ENCODE assay signal across 17 cellular contexts in genomic region chr6:118588626-118589025, GRCh38. TPM values are rescaled to one million over a fixed set of nuclear protein-coding genes. Genes with fewer than 3 reads are reported as not detected.
"Had no signal": no experiment of that assay in that cellular context is flagged by ENCODE, and none has a peak within 500 bp of the region (broad histone marks: within the 10 kb centered on the region; RNA-seq: fewer than 3 reads in every experiment).

No MANE protein-coding gene starts in this region.

- H3K27ac Mint-ChIP-seq: activated CD8-positive, alpha-beta T cell treated with anti-CD3 and anti-CD28 coated beads, Interleukin-2, amount 10 ng/mL, durations not matched to agents 7 days and 5 days; neural progenitor cell; stimulated activated memory B cell treated with anti-CD40 and anti-IgM and Interleukin-4, amounts not matched to agents 10 μg/mL and 1 μg/mL and 100 μg/mL, for 72 hours had no signal

- H3K4me3 Mint-ChIP-seq: activated CD8-positive, alpha-beta T cell treated with anti-CD3 and anti-CD28 coated beads, Interleukin-2, amount 10 ng/mL, durations not matched to agents 7 days and 5 days; neural progenitor cell; stimulated activated memory B cell treated with anti-CD40 and anti-IgM and Interleukin-4, amounts not matched to agents 10 μg/mL and 1 μg/mL and 100 μg/mL, for 72 hours had no signal

- H3K27ac ChIP-seq: brain microvascular endothelial cell, hepatocyte, neural progenitor cell, parathyroid adenoma, skin epidermis, tibial artery, vagina had no signal

- ATAC-seq: activated CD8-positive, alpha-beta T cell treated with anti-CD3 and anti-CD28 coated beads, Interleukin-2, amount 10 ng/mL, durations not matched to agents 7 days and 5 days; esophagus mucosa; stimulated activated memory B cell treated with anti-CD40 and anti-IgM and Interleukin-4, amounts not matched to agents 10 μg/mL and 1 μg/mL and 100 μg/mL, for 72 hours had no signal

- H3K36me3 ChIP-seq: brain microvascular endothelial cell, neural progenitor cell, tibial artery, vagina had no signal

- H3K4me3 ChIP-seq: hepatocyte, neural progenitor cell, skin epidermis, tibial artery, vagina had no signal

- H3K4me1 ChIP-seq: neural progenitor cell, parathyroid adenoma had no signal

- H3K27me3 ChIP-seq: brain microvascular endothelial cell, hepatocyte, neural progenitor cell, tibial artery, vagina had no signal

- H3K36me3 Mint-ChIP-seq: neural progenitor cell had no signal

- H3K27me3 Mint-ChIP-seq: stimulated activated memory B cell treated with anti-CD40 and anti-IgM and Interleukin-4, amounts not matched to agents 10 μg/mL and 1 μg/mL and 100 μg/mL, for 72 hours had no signal

- DNase-seq: activated CD8-positive, alpha-beta memory T cell treated with anti-CD3 and anti-CD28 coated beads, Interleukin-2, amount 50 U/mL, for 48 hours; activated CD8-positive, alpha-beta T cell treated with anti-CD3 and anti-CD28 coated beads, Interleukin-2, amount 10 ng/mL, durations not matched to agents 7 days and 5 days; activated naive CD4-positive, alpha-beta T cell treated with Interleukin-2 at 50 U/mL for 16 hours; amygdala; brain microvascular endothelial cell; cerebellar nuclear complex; T-helper 9 cell; tibial artery had no signal

- H2AFZ ChIP-seq: hepatocyte, neural progenitor cell, parathyroid adenoma had no signal

- H3K9me3 Mint-ChIP-seq: stimulated activated memory B cell treated with anti-CD40 and anti-IgM and Interleukin-4, amounts not matched to agents 10 μg/mL and 1 μg/mL and 100 μg/mL, for 72 hours had no signal

- H3K4me2 ChIP-seq: hepatocyte, neural progenitor cell had no signal

- H3K4me1 Mint-ChIP-seq: neural progenitor cell had no signal

- H3K9ac ChIP-seq: neural progenitor cell, parathyroid adenoma had no signal

- H3K9me3 ChIP-seq: tibial artery, vagina had no signal

RNA-seq across cellular contexts. Expression of gene PLN, which starts 40.5 kb away (rescaled TPM):
- total RNA-seq: activated CD8-positive, alpha-beta T cell treated with anti-CD3 and anti-CD28 coated beads, Interleukin-2, amount 10 ng/mL, durations not matched to agents 7 days and 5 days; dermis blood vessel endothelial cell; kidney epithelial cell had no signal
